ENCODE assay signal across 1 cellular context in genomic region chr11:34468209-34468841, GRCh38.
TF ChIP-seq lines count a peak whose summit lies in the region.

No MANE protein-coding gene starts in this region.

TF ChIP-seq in HCT116, 20 proteins besides CTCF, POLR2A, EP300 and RAD21:
- TF ChIP-seq MAX (IDR thresholded peaks at IDR 0.05) (no peak), ZFX (IDR thresholded peaks at IDR 0.05) (no peak), JUND (IDR thresholded peaks at IDR 0.05) (no peak), EGR1 (IDR thresholded peaks at IDR 0.05; ENCODE audit: low read depth) (no peak), FOSL1 (IDR thresholded peaks at IDR 0.05; ENCODE audit: low read depth) (no peak), SRF (IDR thresholded peaks at IDR 0.05; ENCODE audit: low read depth) (no peak), ZNF274 (IDR thresholded peaks at IDR 0.05; ENCODE audit: low read depth, low read length) (no peak), YY1 (IDR thresholded peaks at IDR 0.05; ENCODE audit: extremely low read depth, insufficient replicate concordance, low read depth, low read length) (no peak), ELF1 (IDR thresholded peaks at IDR 0.05; ENCODE audit: borderline replicate concordance, low read depth) (no peak), POLR2AphosphoS5 (IDR thresholded peaks at IDR 0.05; ENCODE audit: low read depth, low read length) (no peak), SIN3A (IDR thresholded peaks at IDR 0.05; ENCODE audit: low read depth) (no peak), EZH2phosphoT487 (IDR thresholded peaks at IDR 0.05; ENCODE audit: borderline replicate concordance) (no peak), CBX3 (IDR thresholded peaks at IDR 0.05; ENCODE audit: low read depth) (no peak), ATF3 (IDR thresholded peaks at IDR 0.05) (no peak), CEBPB (IDR thresholded peaks at IDR 0.05; ENCODE audit: low read depth) (no peak), SP1 (IDR thresholded peaks at IDR 0.05; ENCODE audit: low read depth) (no peak), ZBTB33 (IDR thresholded peaks at IDR 0.05; ENCODE audit: extremely low read depth, insufficient replicate concordance, low read length) (no peak), REST (IDR thresholded peaks at IDR 0.05; ENCODE audit: low read depth) (no peak), EZH2 (IDR thresholded peaks at IDR 0.05) (no peak), TCF7L2 (IDR thresholded peaks at IDR 0.05; ENCODE audit: borderline replicate concordance, extremely low read depth, insufficient read depth, insufficient read length) (no peak)
TF ChIP-seq in HCT116: peak in this region for 0.
